ENCODE assay signal across 1 cellular context in the genomic region with DNA sequence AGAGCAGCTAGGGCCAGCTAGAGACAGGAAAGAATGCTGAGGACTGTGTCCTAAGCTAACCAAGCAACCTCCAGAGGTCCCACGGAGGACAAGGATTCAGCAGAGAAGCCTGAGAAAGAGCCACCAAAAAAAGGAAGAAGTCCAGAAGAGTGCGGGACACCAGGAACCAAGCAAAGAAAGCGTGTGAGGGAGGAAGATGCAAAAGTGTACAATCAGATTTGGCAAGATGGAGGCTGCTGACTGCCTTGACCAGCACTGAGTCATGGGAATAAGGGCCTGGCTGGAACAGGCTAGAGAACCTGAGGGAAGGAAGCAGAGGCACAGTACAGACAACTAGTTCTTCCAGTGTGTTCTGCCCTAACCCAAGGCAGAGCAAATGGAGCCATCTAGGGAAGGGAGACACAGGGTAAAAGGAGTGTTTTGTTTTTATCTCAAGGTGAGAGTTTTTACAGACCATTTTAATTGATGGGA.
TF ChIP-seq lines count a peak whose summit lies in the region.

No MANE protein-coding gene starts in this region.

TF ChIP-seq in H1, 55 proteins besides CTCF, POLR2A, EP300 and RAD21:
- TF ChIP-seq TAF7 (optimal IDR thresholded peaks at IDR 0.05; ENCODE audit: borderline replicate concordance, low read depth, low read length): no peak
- no peak for TF ChIP-seq CBX5 (IDR thresholded peaks at IDR 0.05; ENCODE audit: low read depth, low read length)
- no peak for TF ChIP-seq CTBP2 (IDR thresholded peaks at IDR 0.05; ENCODE audit: borderline replicate concordance, insufficient read depth, insufficient read length, low read length)
- TF ChIP-seq EGR1 (IDR thresholded peaks at IDR 0.05; ENCODE audit: borderline replicate concordance, low read depth, low read length): no peak
- no peak for TF ChIP-seq SIN3A (conservative IDR thresholded peaks at IDR 0.05 in 1 of 2, IDR thresholded peaks at IDR 0.05 in 1 of 2; ENCODE audit: low read depth in 1 of 2, low read length in 2 of 2)
- TF ChIP-seq RXRA (IDR thresholded peaks at IDR 0.05; ENCODE audit: insufficient read depth, low read depth, low read length): no peak
- TF ChIP-seq, protein P1, sequence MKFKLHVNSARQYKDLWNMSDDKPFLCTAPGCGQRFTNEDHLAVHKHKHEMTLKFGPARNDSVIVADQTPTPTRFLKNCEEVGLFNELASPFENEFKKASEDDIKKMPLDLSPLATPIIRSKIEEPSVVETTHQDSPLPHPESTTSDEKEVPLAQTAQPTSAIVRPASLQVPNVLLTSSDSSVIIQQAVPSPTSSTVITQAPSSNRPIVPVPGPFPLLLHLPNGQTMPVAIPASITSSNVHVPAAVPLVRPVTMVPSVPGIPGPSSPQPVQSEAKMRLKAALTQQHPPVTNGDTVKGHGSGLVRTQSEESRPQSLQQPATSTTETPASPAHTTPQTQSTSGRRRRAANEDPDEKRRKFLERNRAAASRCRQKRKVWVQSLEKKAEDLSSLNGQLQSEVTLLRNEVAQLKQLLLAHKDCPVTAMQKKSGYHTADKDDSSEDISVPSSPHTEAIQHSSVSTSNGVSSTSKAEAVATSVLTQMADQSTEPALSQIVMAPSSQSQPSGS (IDR thresholded peaks at IDR 0.05; ENCODE audit: low read length): no peak
- TF ChIP-seq EZH2 (IDR thresholded peaks at IDR 0.05; ENCODE audit: low read depth, low read length, severe bottlenecking): no peak
- TF ChIP-seq POLR2AphosphoS5 (IDR thresholded peaks at IDR 0.05; ENCODE audit: low read depth, low read length): no peak
- no peak for TF ChIP-seq BRCA1 (IDR thresholded peaks at IDR 0.05; ENCODE audit: low read depth, low read length)
- no peak for TF ChIP-seq BACH1 (IDR thresholded peaks at IDR 0.05; ENCODE audit: low read length)
- TF ChIP-seq CEBPB (IDR thresholded peaks at IDR 0.05; ENCODE audit: low read depth, low read length): no peak
- no peak for TF ChIP-seq HDAC6 (IDR thresholded peaks at IDR 0.05; ENCODE audit: low read depth, low read length)
- no peak for TF ChIP-seq SUZ12 (IDR thresholded peaks at IDR 0.05; ENCODE audit: low read length)
- no peak for TF ChIP-seq SIX5 (IDR thresholded peaks at IDR 0.05; ENCODE audit: low read depth, low read length)
- no peak for TF ChIP-seq NANOG (IDR thresholded peaks at IDR 0.05; ENCODE audit: insufficient read depth, low read depth, low read length, poor library complexity, severe bottlenecking)
